ENCODE assay signal across 9 cellular contexts in the genomic region with DNA sequence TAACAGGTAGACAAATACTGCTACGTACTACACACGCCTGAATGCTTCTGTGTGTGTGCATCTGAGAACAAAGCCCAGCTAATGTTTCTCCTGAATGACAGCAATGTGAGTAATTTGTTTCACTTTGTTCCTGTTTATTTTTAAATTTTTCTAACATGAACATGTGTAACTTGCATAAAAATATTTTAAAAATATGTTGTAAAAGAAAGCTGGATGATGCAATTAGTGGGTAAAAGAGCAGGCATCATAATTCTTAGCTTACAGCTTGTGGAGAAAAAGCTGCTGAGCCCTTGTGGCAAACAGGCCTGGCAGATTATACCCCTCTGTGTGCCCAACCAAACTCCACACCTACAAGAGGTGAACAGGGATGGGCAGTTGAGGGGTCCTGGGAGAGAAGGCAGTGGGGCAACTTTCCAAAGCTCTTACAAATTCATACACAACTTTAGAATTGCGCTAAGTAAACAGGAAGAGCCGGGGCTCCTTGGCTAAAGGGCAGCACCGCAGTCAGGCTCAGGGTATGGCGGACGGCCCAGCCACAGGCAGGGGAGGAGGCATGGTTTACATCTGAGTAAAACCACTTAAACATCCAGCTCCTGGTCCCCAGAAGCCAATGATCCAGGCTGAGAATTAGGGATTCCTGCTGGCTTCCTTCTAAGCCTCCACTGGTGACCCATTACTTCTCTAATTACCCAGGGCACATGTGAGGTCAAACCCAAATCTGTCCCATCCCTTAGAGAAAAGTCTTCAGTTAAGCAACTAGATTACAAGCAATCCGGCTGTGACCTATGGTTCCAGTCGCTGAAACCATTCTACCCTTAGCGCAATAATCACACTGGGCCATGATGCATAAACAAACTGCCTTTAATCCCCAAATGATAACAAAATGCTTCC. TPM values are rescaled to one million over a fixed set of nuclear protein-coding genes. Genes with fewer than 3 reads are reported as not detected.
DNase-seq lines count a peak whose midpoint lies in the region; ATAC-seq, FAIRE-seq and TF ChIP-seq lines count a peak whose summit lies in the region.
"Had no signal": no experiment of that assay in that cellular context is flagged by ENCODE, and none has a peak within 500 bp of the region (broad histone marks: within the 10 kb centered on the region; RNA-seq: fewer than 3 reads in every experiment).

No MANE protein-coding gene starts in this region.

- no peaks in the 10 kb centered on the region for H4K20me1 ChIP-seq in HepG2 (ENCODE audit: insufficient read depth, low read length)

- POLR2A ChIA-PET in HepG2 (lab: Yijun Ruan, JAX): no interaction called here

- in situ Hi-C loops in HepG2 (cut with HindIII; ENCODE audit: extremely low pct_ligation_motif_present, low pct_unique_long_range_greater_than_20kb): no loop called here

- WGBS in HepG2 (ENCODE audit: low lambda C conversion rate): 42% methylated on average over 5 of the region's 10 CpGs
- WGBS in tibial nerve, 2 donors: 48 to 49% methylated on average over 10 of the region's 10 CpGs

- CTCF ChIA-PET in HepG2 (lab: Yijun Ruan, JAX; ENCODE audit: low intra/inter-chr PET ratio, low total read pairs): no interaction called here

- no peak for FAIRE-seq in HepG2 (lab: Jason Lieb, UNC)
- no peak for FAIRE-seq in GM19239 (lab: Jason Lieb, UNC)

- H3K4me1 ChIP-seq in HepG2 (ENCODE audit: insufficient read depth, low read length): no peaks in the 10 kb centered on the region
- peaks cover 0 to 48% (median 28%) of the 10 kb centered on the region in 4 donors for H3K4me1 ChIP-seq in tibial nerve

- TF ChIP-seq CTCF in HepG2 (CRISPR knock-in tag; IDR thresholded peaks at IDR 0.05) (no peak), tibial nerve (IDR thresholded peaks at IDR 0.05) (no peak)

- H3K4me3 ChIP-seq in HepG2 (replicated peaks in 1 of 3; ENCODE audit: insufficient read depth in 1 of 3, low read depth in 2 of 3, low read length in 3 of 3) (no peak overlapping the region), tibial nerve (no peak overlapping the region)

- no peaks in the 10 kb centered on the region for H3K36me3 ChIP-seq in HepG2 (replicated peaks in 1 of 2; ENCODE audit: control insufficient read depth in 1 of 2, insufficient read depth in 2 of 2, low read length in 2 of 2)
- no peaks in the 10 kb centered on the region for H3K36me3 ChIP-seq in tibial nerve

- H3K27me3 ChIP-seq in HepG2 (ENCODE audit: control insufficient read depth in 1 of 2, insufficient read depth in 2 of 2, low read length in 2 of 2): peaks cover 3 to 39% of the 10 kb centered on the region in 2 experiments; a peak in 4 of 5 replicates
- H3K27me3 ChIP-seq in tibial nerve: no peaks in the 10 kb centered on the region

- no peak overlapping the region for H3K4me2 ChIP-seq in HepG2 (ENCODE audit: low read depth, low read length)

- H3K79me2 ChIP-seq in HepG2 (ENCODE audit: insufficient read depth, low read length): no peaks in the 10 kb centered on the region

- no peaks in the 10 kb centered on the region for H3K9me3 ChIP-seq in HepG2 (ENCODE audit: low read length)
- H3K9me3 ChIP-seq in tibial nerve: peaks cover 0 to 4% (median 0%) of the 10 kb centered on the region in 4 donors

- TF ChIP-seq POLR2A in HepG2 (IDR thresholded peaks at IDR 0.05; ENCODE audit: insufficient read depth in 1 of 2, low read depth in 2 of 2, low read length in 2 of 2): no peak
- no peak for TF ChIP-seq POLR2A in tibial nerve (IDR thresholded peaks at IDR 0.05)

- no peak overlapping the region for H3K9ac ChIP-seq in HepG2 (ENCODE audit: insufficient read depth, low read depth, low read length)

- BruUV-seq in HepG2 (replicated peaks; lab: Mats Ljungman, UMichigan): no TSS peak

- peak; percentile 40; the same call in 2 of the 3 replicates for ATAC-seq in HepG2
- ATAC-seq in HG02763 (IDR thresholded peaks at IDR 0.05; ENCODE audit: unreplicated experiment): no peak

- intact Hi-C loops in HepG2 (cut with micrococcal nuclease; ENCODE audit: unreplicated experiment): no loop called here

- TF ChIP-seq RAD21 in HepG2 (CRISPR knock-in tag; IDR thresholded peaks at IDR 0.05): no peak

- DNase-seq in NCI-H226 (peak; percentile 63), dermis blood vessel endothelial cell (peak; percentile 44), HepG2 (ENCODE audit: low spot score) (no peak), tibial nerve (ENCODE audit: low spot score in 2 of 2) (no peak), GM19239 (ENCODE audit: insufficient read length, low spot score) (no peak), globus pallidus (ENCODE audit: low spot score) (no peak)
- DNase-seq: activated T-cell treated with anti-CD3 and anti-CD28 coated beads, Interleukin-2, amount 50 U/mL, for 1 hour; NCI-H1694 treated with DMSO at 0.1 percent for 48 hours had no signal

- no peak overlapping the region for H3K27ac ChIP-seq in HepG2 (ENCODE audit: extremely low read length, insufficient read depth, low read length)
- peak overlapping the region in 3 of 4 donors; percentile 36 to 78 (median 65) for H3K27ac ChIP-seq in tibial nerve

- TF ChIP-seq EP300 in HepG2 (IDR thresholded peaks at IDR 0.05; ENCODE audit: low read depth in 2 of 2, low read length in 2 of 2) (no peak), HepG2 (CRISPR knock-in tag; IDR thresholded peaks at IDR 0.05; ENCODE audit: borderline replicate concordance) (no peak), tibial nerve (IDR thresholded peaks at IDR 0.05) (peak in 1 of 2 donors; percentile 31)

- H2AFZ ChIP-seq in HepG2 (ENCODE audit: low read length): no peak overlapping the region

TF ChIP-seq in HepG2, 621 proteins besides CTCF, POLR2A, EP300 and RAD21 (continues in another document):
- TF ChIP-seq ZNF572 (CRISPR knock-in tag; IDR thresholded peaks at IDR 0.05) (no peak), TARDBP (CRISPR knock-in tag; IDR thresholded peaks at IDR 0.05) (no peak), ZBTB44 (CRISPR knock-in tag; IDR thresholded peaks at IDR 0.05) (no peak), ZNF24 (IDR thresholded peaks at IDR 0.05) (no peak), BCLAF1 (IDR thresholded peaks at IDR 0.05) (no peak), KLF12 (CRISPR knock-in tag; IDR thresholded peaks at IDR 0.05; ENCODE audit: borderline replicate concordance) (no peak), ZNF337 (CRISPR knock-in tag; IDR thresholded peaks at IDR 0.05; ENCODE audit: borderline replicate concordance, low read depth) (no peak)

RNA-seq across cellular contexts. Expression of gene PXDN, which starts 14.0 kb away (rescaled TPM):
- total RNA-seq in dermis blood vessel endothelial cell (563 and 762 TPM in 2 replicates), HepG2 (2016; rRNA removed; fragmentation: Illumina TruSeq; extraction: Trizol) (not detected in 2 replicates), tibial nerve (10 to 100 TPM; 40.4 to 72.6 (median 52.4) TPM)
- not detected in 2 replicates for total RNA-seq in HepG2 (2016; cell fraction: cytosol; rRNA removed; fragmentation: Illumina TruSeq; extraction: Trizol; ENCODE audit: low read depth)
- not detected in 2 replicates for total RNA-seq in HepG2 (2016; cell fraction: insoluble cytoplasmic fraction; rRNA removed; fragmentation: Illumina TruSeq; extraction: Trizol)
- not detected in 2 replicates for total RNA-seq in HepG2 (2016; cell fraction: membrane; rRNA removed; fragmentation: Illumina TruSeq; extraction: Trizol)
- total RNA-seq in HepG2 (2016; cell fraction: nucleus; rRNA removed; fragmentation: Illumina TruSeq; extraction: Trizol): not detected in 2 replicates
- polyA plus RNA-seq in HepG2 (2011; rRNA removed): not detected in 2 replicates
- 0.04 TPM in 1 of 2 replicates, not detected in the other for polyA plus RNA-seq in HepG2 (2011; cell fraction: cytosol; rRNA removed)
- not detected in 2 replicates for polyA plus RNA-seq in HepG2 (2011; cell fraction: nucleus; rRNA removed)
- polyA plus RNA-seq in HepG2 (2012): not detected in 2 replicates
- not detected in 2 replicates for polyA plus RNA-seq in HepG2 (2016; cell fraction: cytosol; fragmentation: Illumina TruSeq; extraction: Trizol; ENCODE audit: low read depth)
- polyA plus RNA-seq in HepG2 (2016; cell fraction: insoluble cytoplasmic fraction; fragmentation: Illumina TruSeq; extraction: Trizol; ENCODE audit: low read depth): not detected in 2 replicates
- polyA plus RNA-seq in HepG2 (2016; cell fraction: membrane; fragmentation: Illumina TruSeq; extraction: Trizol; ENCODE audit: low read depth): not detected in 2 replicates
- polyA plus RNA-seq in HepG2 (2016; cell fraction: nucleus; fragmentation: Illumina TruSeq; extraction: Trizol; ENCODE audit: insufficient read depth, low read depth): not detected in 2 replicates
- polyA minus RNA-seq in HepG2 (2011; rRNA and poly(A)+ RNA removed; ENCODE audit: low replicate concordance): 8.0 TPM in 1 of 2 replicates, not detected in the other
- 0.53 TPM in 1 of 2 replicates, not detected in the other for polyA minus RNA-seq in HepG2 (2011; cell fraction: cytosol; rRNA and poly(A)+ RNA removed)
- polyA minus RNA-seq in HepG2 (2011; cell fraction: nucleus; rRNA and poly(A)+ RNA removed): 0.26 TPM in 1 of 2 replicates, not detected in the other

Comparison
In these comparisons a context has a peak if more than half of its experiments do, and no peak if none do; other contexts are left out.
1. DNase-seq: peak in NCI-H226 (single experiment) and dermis blood vessel endothelial cell (single experiment); none in HepG2 (single experiment), tibial nerve (0 of 2), GM19239 (single experiment) and globus pallidus (single experiment).
2. RNA of gene PXDN, which starts 14.0 kb away (total RNA-seq): 563 to 762 TPM in dermis blood vessel endothelial cell and 40.4 to 72.6 TPM in tibial nerve; not detected in HepG2; every median in the first group is over 10 times any median in the second.